Comparison of ENCODE assay signal across 1 cellular context in the genomic region with DNA sequence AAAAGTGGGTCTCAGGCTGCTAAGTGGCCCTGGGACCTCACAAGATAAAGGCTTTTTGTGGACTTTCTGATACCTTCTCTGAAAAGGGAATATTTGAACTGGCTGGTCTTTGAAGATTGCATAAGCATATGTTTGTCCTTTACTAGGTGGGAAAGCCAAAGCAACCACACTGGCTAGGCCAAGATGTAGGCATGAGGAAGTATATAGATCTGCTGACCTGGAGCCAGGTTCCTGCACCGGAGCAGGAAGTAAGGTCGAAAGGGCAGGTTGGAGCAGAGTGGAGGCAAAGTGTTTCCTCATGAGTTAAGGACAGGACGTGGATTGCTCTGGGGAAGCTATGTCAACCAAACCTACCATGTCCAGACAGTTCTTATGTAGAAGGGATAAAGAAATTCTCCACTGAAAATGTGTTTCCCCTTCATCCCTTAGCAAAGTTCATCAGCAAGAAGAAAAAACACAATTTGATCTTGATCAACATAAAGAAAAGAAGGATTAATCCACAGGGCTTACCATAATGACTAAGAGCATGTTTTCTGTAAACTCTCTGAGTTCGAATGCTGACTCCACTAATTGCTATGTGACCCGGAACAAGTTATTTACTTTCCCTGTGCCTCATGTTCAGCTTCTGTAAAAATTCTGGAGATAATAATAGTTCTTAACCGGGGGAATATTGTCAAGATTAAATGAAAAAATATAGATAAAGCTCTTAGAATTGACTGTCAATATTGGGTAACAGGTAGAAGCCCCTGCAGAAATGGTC.
TF ChIP-seq lines count a peak whose summit lies in the region.

No MANE protein-coding gene starts in this region.

TF ChIP-seq in HepG2, 621 proteins besides CTCF, POLR2A, EP300 and RAD21 (continued from another document and continues in another):
- TF ChIP-seq, protein P1, sequence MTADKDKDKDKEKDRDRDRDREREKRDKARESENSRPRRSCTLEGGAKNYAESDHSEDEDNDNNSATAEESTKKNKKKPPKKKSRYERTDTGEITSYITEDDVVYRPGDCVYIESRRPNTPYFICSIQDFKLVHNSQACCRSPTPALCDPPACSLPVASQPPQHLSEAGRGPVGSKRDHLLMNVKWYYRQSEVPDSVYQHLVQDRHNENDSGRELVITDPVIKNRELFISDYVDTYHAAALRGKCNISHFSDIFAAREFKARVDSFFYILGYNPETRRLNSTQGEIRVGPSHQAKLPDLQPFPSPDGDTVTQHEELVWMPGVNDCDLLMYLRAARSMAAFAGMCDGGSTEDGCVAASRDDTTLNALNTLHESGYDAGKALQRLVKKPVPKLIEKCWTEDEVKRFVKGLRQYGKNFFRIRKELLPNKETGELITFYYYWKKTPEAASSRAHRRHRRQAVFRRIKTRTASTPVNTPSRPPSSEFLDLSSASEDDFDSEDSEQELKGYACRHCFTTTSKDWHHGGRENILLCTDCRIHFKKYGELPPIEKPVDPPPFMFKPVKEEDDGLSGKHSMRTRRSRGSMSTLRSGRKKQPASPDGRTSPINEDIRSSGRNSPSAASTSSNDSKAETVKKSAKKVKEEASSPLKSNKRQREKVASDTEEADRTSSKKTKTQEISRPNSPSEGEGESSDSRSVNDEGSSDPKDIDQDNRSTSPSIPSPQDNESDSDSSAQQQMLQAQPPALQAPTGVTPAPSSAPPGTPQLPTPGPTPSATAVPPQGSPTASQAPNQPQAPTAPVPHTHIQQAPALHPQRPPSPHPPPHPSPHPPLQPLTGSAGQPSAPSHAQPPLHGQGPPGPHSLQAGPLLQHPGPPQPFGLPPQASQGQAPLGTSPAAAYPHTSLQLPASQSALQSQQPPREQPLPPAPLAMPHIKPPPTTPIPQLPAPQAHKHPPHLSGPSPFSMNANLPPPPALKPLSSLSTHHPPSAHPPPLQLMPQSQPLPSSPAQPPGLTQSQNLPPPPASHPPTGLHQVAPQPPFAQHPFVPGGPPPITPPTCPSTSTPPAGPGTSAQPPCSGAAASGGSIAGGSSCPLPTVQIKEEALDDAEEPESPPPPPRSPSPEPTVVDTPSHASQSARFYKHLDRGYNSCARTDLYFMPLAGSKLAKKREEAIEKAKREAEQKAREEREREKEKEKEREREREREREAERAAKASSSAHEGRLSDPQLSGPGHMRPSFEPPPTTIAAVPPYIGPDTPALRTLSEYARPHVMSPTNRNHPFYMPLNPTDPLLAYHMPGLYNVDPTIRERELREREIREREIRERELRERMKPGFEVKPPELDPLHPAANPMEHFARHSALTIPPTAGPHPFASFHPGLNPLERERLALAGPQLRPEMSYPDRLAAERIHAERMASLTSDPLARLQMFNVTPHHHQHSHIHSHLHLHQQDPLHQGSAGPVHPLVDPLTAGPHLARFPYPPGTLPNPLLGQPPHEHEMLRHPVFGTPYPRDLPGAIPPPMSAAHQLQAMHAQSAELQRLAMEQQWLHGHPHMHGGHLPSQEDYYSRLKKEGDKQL (CRISPR knock-in tag; IDR thresholded peaks at IDR 0.05; ENCODE audit: low read depth): no peak
- no peak for TF ChIP-seq ZNF326 (CRISPR knock-in tag; IDR thresholded peaks at IDR 0.05; ENCODE audit: borderline replicate concordance)
- TF ChIP-seq TAF1 (CRISPR knock-in tag; IDR thresholded peaks at IDR 0.05): no peak
- TF ChIP-seq, protein P2, sequence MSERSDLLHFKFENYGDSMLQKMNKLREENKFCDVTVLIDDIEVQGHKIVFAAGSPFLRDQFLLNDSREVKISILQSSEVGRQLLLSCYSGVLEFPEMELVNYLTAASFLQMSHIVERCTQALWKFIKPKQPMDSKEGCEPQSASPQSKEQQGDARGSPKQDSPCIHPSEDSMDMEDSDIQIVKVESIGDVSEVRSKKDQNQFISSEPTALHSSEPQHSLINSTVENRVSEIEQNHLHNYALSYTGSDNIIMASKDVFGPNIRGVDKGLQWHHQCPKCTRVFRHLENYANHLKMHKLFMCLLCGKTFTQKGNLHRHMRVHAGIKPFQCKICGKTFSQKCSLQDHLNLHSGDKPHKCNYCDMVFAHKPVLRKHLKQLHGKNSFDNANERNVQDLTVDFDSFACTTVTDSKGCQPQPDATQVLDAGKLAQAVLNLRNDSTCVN (CRISPR knock-in tag; IDR thresholded peaks at IDR 0.05; ENCODE audit: borderline replicate concordance): 0 out of 2 replicates have a peak, but pooled peaks have one; percentile 48
- no peak for TF ChIP-seq ZNF232 (CRISPR knock-in tag; IDR thresholded peaks at IDR 0.05; ENCODE audit: borderline replicate concordance)
- TF ChIP-seq, protein P3, sequence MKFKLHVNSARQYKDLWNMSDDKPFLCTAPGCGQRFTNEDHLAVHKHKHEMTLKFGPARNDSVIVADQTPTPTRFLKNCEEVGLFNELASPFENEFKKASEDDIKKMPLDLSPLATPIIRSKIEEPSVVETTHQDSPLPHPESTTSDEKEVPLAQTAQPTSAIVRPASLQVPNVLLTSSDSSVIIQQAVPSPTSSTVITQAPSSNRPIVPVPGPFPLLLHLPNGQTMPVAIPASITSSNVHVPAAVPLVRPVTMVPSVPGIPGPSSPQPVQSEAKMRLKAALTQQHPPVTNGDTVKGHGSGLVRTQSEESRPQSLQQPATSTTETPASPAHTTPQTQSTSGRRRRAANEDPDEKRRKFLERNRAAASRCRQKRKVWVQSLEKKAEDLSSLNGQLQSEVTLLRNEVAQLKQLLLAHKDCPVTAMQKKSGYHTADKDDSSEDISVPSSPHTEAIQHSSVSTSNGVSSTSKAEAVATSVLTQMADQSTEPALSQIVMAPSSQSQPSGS (CRISPR knock-in tag; IDR thresholded peaks at IDR 0.05): peak; percentile 30; the same call in 1 of the 2 replicates
- no peak for TF ChIP-seq RAD51 (IDR thresholded peaks at IDR 0.05; ENCODE audit: borderline replicate concordance)
- peak; percentile 80; the same call in 1 of the 2 replicates for TF ChIP-seq ZBTB20 (CRISPR knock-in tag; IDR thresholded peaks at IDR 0.05; ENCODE audit: borderline replicate concordance, low read depth)
- 0 out of 2 replicates have a peak, but pooled peaks have one; percentile 49 for TF ChIP-seq ZFP90 (CRISPR knock-in tag; IDR thresholded peaks at IDR 0.05; ENCODE audit: borderline replicate concordance)
- TF ChIP-seq RNF2 (conservative IDR thresholded peaks at IDR 0.05; ENCODE audit: low read depth): no peak
- no peak for TF ChIP-seq GATA4 (IDR thresholded peaks at IDR 0.05; ENCODE audit: borderline replicate concordance, low read depth)
- TF ChIP-seq, protein P4, sequence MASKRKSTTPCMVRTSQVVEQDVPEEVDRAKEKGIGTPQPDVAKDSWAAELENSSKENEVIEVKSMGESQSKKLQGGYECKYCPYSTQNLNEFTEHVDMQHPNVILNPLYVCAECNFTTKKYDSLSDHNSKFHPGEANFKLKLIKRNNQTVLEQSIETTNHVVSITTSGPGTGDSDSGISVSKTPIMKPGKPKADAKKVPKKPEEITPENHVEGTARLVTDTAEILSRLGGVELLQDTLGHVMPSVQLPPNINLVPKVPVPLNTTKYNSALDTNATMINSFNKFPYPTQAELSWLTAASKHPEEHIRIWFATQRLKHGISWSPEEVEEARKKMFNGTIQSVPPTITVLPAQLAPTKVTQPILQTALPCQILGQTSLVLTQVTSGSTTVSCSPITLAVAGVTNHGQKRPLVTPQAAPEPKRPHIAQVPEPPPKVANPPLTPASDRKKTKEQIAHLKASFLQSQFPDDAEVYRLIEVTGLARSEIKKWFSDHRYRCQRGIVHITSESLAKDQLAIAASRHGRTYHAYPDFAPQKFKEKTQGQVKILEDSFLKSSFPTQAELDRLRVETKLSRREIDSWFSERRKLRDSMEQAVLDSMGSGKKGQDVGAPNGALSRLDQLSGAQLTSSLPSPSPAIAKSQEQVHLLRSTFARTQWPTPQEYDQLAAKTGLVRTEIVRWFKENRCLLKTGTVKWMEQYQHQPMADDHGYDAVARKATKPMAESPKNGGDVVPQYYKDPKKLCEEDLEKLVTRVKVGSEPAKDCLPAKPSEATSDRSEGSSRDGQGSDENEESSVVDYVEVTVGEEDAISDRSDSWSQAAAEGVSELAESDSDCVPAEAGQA (IDR thresholded peaks at IDR 0.05; ENCODE audit: low read depth): 0 out of 2 replicates have a peak, but pooled peaks have one; percentile 17
- TF ChIP-seq, protein P4 (CRISPR knock-in tag; IDR thresholded peaks at IDR 0.05; ENCODE audit: borderline replicate concordance): no peak
- TF ChIP-seq, protein P5, sequence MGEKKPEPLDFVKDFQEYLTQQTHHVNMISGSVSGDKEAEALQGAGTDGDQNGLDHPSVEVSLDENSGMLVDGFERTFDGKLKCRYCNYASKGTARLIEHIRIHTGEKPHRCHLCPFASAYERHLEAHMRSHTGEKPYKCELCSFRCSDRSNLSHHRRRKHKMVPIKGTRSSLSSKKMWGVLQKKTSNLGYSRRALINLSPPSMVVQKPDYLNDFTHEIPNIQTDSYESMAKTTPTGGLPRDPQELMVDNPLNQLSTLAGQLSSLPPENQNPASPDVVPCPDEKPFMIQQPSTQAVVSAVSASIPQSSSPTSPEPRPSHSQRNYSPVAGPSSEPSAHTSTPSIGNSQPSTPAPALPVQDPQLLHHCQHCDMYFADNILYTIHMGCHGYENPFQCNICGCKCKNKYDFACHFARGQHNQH (CRISPR knock-in tag; IDR thresholded peaks at IDR 0.05): peak; percentile 41; the same call in 1 of the 2 replicates
- TF ChIP-seq CBX2 (IDR thresholded peaks at IDR 0.05; ENCODE audit: low read depth, low read length): no peak
- no peak for TF ChIP-seq CBX2 (CRISPR knock-in tag; IDR thresholded peaks at IDR 0.05; ENCODE audit: low read depth)
- TF ChIP-seq, protein P6, sequence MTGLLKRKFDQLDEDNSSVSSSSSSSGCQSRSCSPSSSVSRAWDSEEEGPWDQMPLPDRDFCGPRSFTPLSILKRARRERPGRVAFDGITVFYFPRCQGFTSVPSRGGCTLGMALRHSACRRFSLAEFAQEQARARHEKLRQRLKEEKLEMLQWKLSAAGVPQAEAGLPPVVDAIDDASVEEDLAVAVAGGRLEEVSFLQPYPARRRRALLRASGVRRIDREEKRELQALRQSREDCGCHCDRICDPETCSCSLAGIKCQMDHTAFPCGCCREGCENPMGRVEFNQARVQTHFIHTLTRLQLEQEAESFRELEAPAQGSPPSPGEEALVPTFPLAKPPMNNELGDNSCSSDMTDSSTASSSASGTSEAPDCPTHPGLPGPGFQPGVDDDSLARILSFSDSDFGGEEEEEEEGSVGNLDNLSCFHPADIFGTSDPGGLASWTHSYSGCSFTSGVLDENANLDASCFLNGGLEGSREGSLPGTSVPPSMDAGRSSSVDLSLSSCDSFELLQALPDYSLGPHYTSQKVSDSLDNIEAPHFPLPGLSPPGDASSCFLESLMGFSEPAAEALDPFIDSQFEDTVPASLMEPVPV (CRISPR knock-in tag; IDR thresholded peaks at IDR 0.05): no peak
- TF ChIP-seq ZNF614 (CRISPR knock-in tag; IDR thresholded peaks at IDR 0.05; ENCODE audit: borderline replicate concordance): peak; percentile 44; the same call in 1 of the 2 replicates
- TF ChIP-seq, protein P7, sequence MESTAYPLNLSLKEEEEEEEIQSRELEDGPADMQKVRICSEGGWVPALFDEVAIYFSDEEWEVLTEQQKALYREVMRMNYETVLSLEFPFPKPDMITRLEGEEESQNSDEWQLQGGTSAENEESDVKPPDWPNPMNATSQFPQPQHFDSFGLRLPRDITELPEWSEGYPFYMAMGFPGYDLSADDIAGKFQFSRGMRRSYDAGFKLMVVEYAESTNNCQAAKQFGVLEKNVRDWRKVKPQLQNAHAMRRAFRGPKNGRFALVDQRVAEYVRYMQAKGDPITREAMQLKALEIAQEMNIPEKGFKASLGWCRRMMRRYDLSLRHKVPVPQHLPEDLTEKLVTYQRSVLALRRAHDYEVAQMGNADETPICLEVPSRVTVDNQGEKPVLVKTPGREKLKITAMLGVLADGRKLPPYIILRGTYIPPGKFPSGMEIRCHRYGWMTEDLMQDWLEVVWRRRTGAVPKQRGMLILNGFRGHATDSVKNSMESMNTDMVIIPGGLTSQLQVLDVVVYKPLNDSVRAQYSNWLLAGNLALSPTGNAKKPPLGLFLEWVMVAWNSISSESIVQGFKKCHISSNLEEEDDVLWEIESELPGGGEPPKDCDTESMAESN (CRISPR knock-in tag; conservative IDR thresholded peaks at IDR 0.05): 0 out of 2 replicates have a peak, but pooled peaks have one; percentile 73
- peak; percentile 36; the same call in 1 of the 2 replicates for TF ChIP-seq HMG20B (CRISPR knock-in tag; conservative IDR thresholded peaks at IDR 0.05)
- TF ChIP-seq FOSL1 (CRISPR knock-in tag; IDR thresholded peaks at IDR 0.05; ENCODE audit: borderline replicate concordance): no peak
- TF ChIP-seq GTF2F1 (IDR thresholded peaks at IDR 0.05; ENCODE audit: low read length): no peak
- TF ChIP-seq MAFK (conservative IDR thresholded peaks at IDR 0.05 in 1 of 2, IDR thresholded peaks at IDR 0.05 in 1 of 2; ENCODE audit: low read length in 2 of 2): peak in 1 of 2 experiments; percentile 30; a peak in 2 of 4 replicates
- no peak for TF ChIP-seq GFI1 (CRISPR knock-in tag; IDR thresholded peaks at IDR 0.05; ENCODE audit: borderline replicate concordance)
- no peak for TF ChIP-seq ZFAT (CRISPR knock-in tag; conservative IDR thresholded peaks at IDR 0.05)
- peak; percentile 63; the same call in 1 of the 2 replicates for TF ChIP-seq ZSCAN9 (CRISPR knock-in tag; IDR thresholded peaks at IDR 0.05; ENCODE audit: borderline replicate concordance)
- no peak for TF ChIP-seq ZNF17 (CRISPR knock-in tag; IDR thresholded peaks at IDR 0.05)
- TF ChIP-seq YY1 (IDR thresholded peaks at IDR 0.05; ENCODE audit: insufficient read depth, insufficient replicate concordance, low read depth, low read length): no peak
- no peak for TF ChIP-seq FOXP1 (IDR thresholded peaks at IDR 0.05)
- TF ChIP-seq FOXP1 (CRISPR knock-in tag; IDR thresholded peaks at IDR 0.05): peak; percentile 71
- no peak for TF ChIP-seq ZNF30 (CRISPR knock-in tag; IDR thresholded peaks at IDR 0.05)
- TF ChIP-seq TRIM24 (CRISPR knock-in tag; IDR thresholded peaks at IDR 0.05): peak; percentile 78; the same call in 1 of the 2 replicates
- TF ChIP-seq SMAD3 (CRISPR knock-in tag; IDR thresholded peaks at IDR 0.05): 0 out of 2 replicates have a peak, but pooled peaks have one; percentile 27
- peak; percentile 44; the same call in 1 of the 2 replicates for TF ChIP-seq ERF (CRISPR knock-in tag; IDR thresholded peaks at IDR 0.05)
- TF ChIP-seq KDM3A (CRISPR knock-in tag; IDR thresholded peaks at IDR 0.05; ENCODE audit: low read depth): 0 out of 2 replicates have a peak, but pooled peaks have one; percentile 41
- peak; percentile 66; the same call in 1 of the 2 replicates for TF ChIP-seq ZMYM3 (CRISPR knock-in tag; IDR thresholded peaks at IDR 0.05)
- TF ChIP-seq HHEX (CRISPR knock-in tag; IDR thresholded peaks at IDR 0.05): peak; percentile 45
- peak; percentile 75 for TF ChIP-seq TEAD3 (CRISPR knock-in tag; optimal IDR thresholded peaks at IDR 0.05; ENCODE audit: borderline replicate concordance)
- TF ChIP-seq ZFY (CRISPR knock-in tag; IDR thresholded peaks at IDR 0.05): peak; percentile 50
- TF ChIP-seq POLR2G (IDR thresholded peaks at IDR 0.05; ENCODE audit: low read depth, low read length): no peak
